ENCODE assay signal across 22 cellular contexts in the genomic region with DNA sequence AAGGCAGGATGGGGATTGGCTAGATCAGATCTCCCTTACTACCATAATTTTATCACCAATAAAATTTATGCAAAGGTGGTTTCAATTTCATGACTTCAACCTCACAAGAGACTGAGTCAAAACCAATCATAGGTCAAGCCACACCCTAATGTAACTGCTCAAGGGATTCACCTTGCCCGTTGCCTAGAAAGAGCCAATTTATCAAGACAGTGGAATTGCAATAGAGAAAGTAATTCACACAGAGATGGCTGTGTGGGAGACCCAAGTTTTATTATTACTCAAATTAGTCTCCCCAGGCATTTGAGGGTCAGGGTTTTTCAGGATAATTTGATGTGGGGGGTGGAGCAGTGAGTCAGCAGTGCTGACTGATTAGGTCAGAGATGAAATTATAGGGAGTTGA.
DNase-seq lines count a peak whose midpoint lies in the region; ATAC-seq, FAIRE-seq and TF ChIP-seq lines count a peak whose summit lies in the region.
"Had no signal": no experiment of that assay in that cellular context is flagged by ENCODE, and none has a peak within 500 bp of the region (broad histone marks: within the 10 kb centered on the region; RNA-seq: fewer than 3 reads in every experiment).

No MANE protein-coding gene starts in this region.

- peaks cover 39% of the 10 kb centered on the region for H3K4me1 ChIP-seq in BLaER1
- H3K4me1 ChIP-seq in K562 (replicated peaks in 1 of 2; ENCODE audit: control insufficient read depth in 2 of 2, insufficient read depth in 2 of 2, low read length in 2 of 2) = no peaks in the 10 kb centered on the region

- CTCF ChIA-PET in K562 (lab: Yijun Ruan, JAX; ENCODE audit: low intra/inter-chr PET ratio) = no interaction called here

- TF ChIP-seq EP300 in K562 (IDR thresholded peaks at IDR 0.05; ENCODE audit: low read length) = no peak

- no peak overlapping the region for H2AFZ ChIP-seq in K562 (ENCODE audit: low read depth, low read length)
- H2AFZ ChIP-seq: GM23248 had no signal

- no peaks in the 10 kb centered on the region for H3K79me2 ChIP-seq in K562 (ENCODE audit: control insufficient read depth, insufficient read depth, low read length)

- H3K27me3 ChIP-seq in BLaER1 (no peaks in the 10 kb centered on the region), K562 (ENCODE audit: control insufficient read depth in 2 of 2, insufficient read depth in 2 of 2, low read length in 2 of 2) (no peaks in the 10 kb centered on the region)

- ATAC-seq in K562 = no peak
- ATAC-seq: CD8-positive, alpha-beta T cell; GM12878 had no signal

- 0% methylated on average over 1 of the region's 1 CpG for WGBS in K562 (ENCODE audit: insufficient coverage, low coverage, missing lambda C conversion rate)

- no peak for TF ChIP-seq CTCF in K562 (IDR thresholded peaks at IDR 0.05 in 2 of 3, conservative IDR thresholded peaks at IDR 0.05 in 1 of 3; ENCODE audit: insufficient read depth in 2 of 3, low read depth in 1 of 3, low read length in 3 of 3)

- peaks cover 25% of the 10 kb centered on the region for H3K9me3 ChIP-seq in BLaER1
- no peaks in the 10 kb centered on the region for H3K9me3 ChIP-seq in K562 (replicated peaks; ENCODE audit: control insufficient read depth, insufficient read depth, low read depth, low read length)

- BruUV-seq in K562 (replicated peaks; lab: Mats Ljungman, UMichigan) = no TSS peak

- no peak for TF ChIP-seq RAD21 in K562 (CRISPR knock-in tag; conservative IDR thresholded peaks at IDR 0.05 in 1 of 2, IDR thresholded peaks at IDR 0.05 in 1 of 2)

- H3K4me2 ChIP-seq in BLaER1 = no peak overlapping the region
- no peak overlapping the region for H3K4me2 ChIP-seq in K562 (ENCODE audit: insufficient read depth, low read length)

- no peak for TF ChIP-seq POLR2A in K562 (conservative IDR thresholded peaks at IDR 0.05)

- H3K27ac ChIP-seq in BLaER1 (no peak overlapping the region), K562 (ENCODE audit: extremely low read depth, low read depth, low read length) (no peak overlapping the region)
- H3K27ac ChIP-seq: C4-2B, GM23248 had no signal

- H3K9ac ChIP-seq in BLaER1 (no peak overlapping the region), K562 (ENCODE audit: insufficient read depth in 1 of 2, low read depth in 2 of 2, low read length in 2 of 2) (no peak overlapping the region)
- H3K9ac ChIP-seq: GM23248 had no signal

- peaks cover 11% of the 10 kb centered on the region; the same call in 1 of the 2 replicates for H3K36me3 ChIP-seq in BLaER1
- H3K36me3 ChIP-seq in K562 (ENCODE audit: control insufficient read depth, insufficient read depth, low read length) = no peaks in the 10 kb centered on the region

- intact Hi-C loops in K562 (cut with micrococcal nuclease) = no loop called here

- peak; percentile 3 for DNase-seq in OCI-M1 (lab: John Stamatoyannopoulos, UW)
- no peak for DNase-seq in K562 (ENCODE audit: extremely low read depth in 1 of 4, low spot score in 3 of 4)
- DNase-seq in mesenteric fat pad (ENCODE audit: low spot score) = no peak
- DNase-seq in activated naive CD4-positive, alpha-beta T cell treated with Interleukin-2 at 50 U/mL for 16 hours = no peak
- no peak for DNase-seq in NCI-H2171 (lab: John Stamatoyannopoulos, UW)
- DNase-seq: 8988T; CD4-positive, CD25-positive, alpha-beta regulatory T cell; CD8-positive, alpha-beta T cell; DMS 273 treated with DMSO at 0.1 percent for 48 hours; DMS79; EL; GDM1; GM23248; H7; HCEC 1CT; HFFc6 had no signal

- POLR2A ChIA-PET in K562 (lab: Yijun Ruan, JAX) = no interaction called here

- in situ Hi-C loops in K562 (cut with MboI) = no loop called here

- H3K9me1 ChIP-seq in K562 (ENCODE audit: control insufficient read depth, insufficient read depth, low read length) = no peaks in the 10 kb centered on the region

- H4K20me1 ChIP-seq in BLaER1 (no peaks in the 10 kb centered on the region), K562 (replicated peaks; ENCODE audit: control insufficient read depth, insufficient read depth, low read length) (no peaks in the 10 kb centered on the region)

- FAIRE-seq in K562 (lab: Jason Lieb, UNC) = no peak
- FAIRE-seq: D721Med, GM12878, GM19239, H1 had no signal

- H3K4me3 ChIP-seq in BLaER1 (0 out of 2 replicates have a peak overlapping the region, but pooled peaks have one; percentile 4), K562 (no peak overlapping the region)
- H3K4me3 ChIP-seq: GM12878, GM23248 had no signal

TF ChIP-seq in K562, 482 proteins besides CTCF, POLR2A, EP300 and RAD21:
- TF ChIP-seq HLTF (IDR thresholded peaks at IDR 0.05) (no peak), CBX5 (IDR thresholded peaks at IDR 0.05; ENCODE audit: borderline replicate concordance, low read depth) (peak; percentile 89), ZNF79 (CRISPR knock-in tag; IDR thresholded peaks at IDR 0.05; ENCODE audit: low read depth) (no peak), DACH1 (IDR thresholded peaks at IDR 0.05; ENCODE audit: partially characterized antibody) (no peak), DLX4 (CRISPR knock-in tag; IDR thresholded peaks at IDR 0.05) (no peak), ELF2 (CRISPR knock-in tag; IDR thresholded peaks at IDR 0.05) (no peak), ZFP1 (CRISPR knock-in tag; IDR thresholded peaks at IDR 0.05) (no peak), ZNF212 (CRISPR knock-in tag; IDR thresholded peaks at IDR 0.05) (no peak), CBX1 (IDR thresholded peaks at IDR 0.05; ENCODE audit: low read depth) (peak; percentile 76; the same call in 1 of the 2 replicates), CBX3 (IDR thresholded peaks at IDR 0.05; ENCODE audit: borderline replicate concordance in 1 of 2, low read length in 2 of 2) (peak in 1 of 2 experiments; percentile 69; a peak in 1 of 3 replicates), MECOM (CRISPR knock-in tag; IDR thresholded peaks at IDR 0.05) (no peak), SREBF1 (IDR thresholded peaks at IDR 0.05; ENCODE audit: borderline replicate concordance, low read depth, low read length) (no peak)
